In the genomic region with DNA sequence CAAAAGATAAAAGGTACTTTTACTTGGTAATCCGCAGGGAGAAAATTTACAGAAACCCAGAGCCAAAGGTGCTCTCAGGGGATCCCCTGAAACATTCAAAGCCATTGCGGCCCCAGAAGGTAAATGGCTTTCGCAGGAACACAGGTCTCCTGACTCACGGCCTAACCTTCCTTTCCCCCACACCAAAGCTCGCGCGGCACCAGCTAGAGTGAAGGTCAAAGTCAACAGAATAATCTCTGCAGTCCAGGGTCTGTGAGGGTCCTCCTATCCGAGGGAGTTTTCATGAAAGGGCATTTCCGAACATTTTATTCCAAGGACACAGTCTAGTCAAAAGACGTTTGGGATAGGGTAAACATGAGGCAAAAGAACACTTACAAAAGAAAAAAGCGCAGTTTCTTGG, we compare ENCODE assay signal across 8 cellular contexts. TPM values are rescaled to one million over a fixed set of nuclear protein-coding genes. Genes with fewer than 3 reads are reported as not detected.
A peak's percentile ranks its signal among the peaks of the same experiment; 100 is the strongest.
DNase-seq lines count a peak whose midpoint lies in the region; ATAC-seq, FAIRE-seq and TF ChIP-seq lines count a peak whose summit lies in the region.

No MANE protein-coding gene starts in this region.

- H3K9ac ChIP-seq in H1 (replicated peaks in 1 of 4; ENCODE audit: extremely low read depth in 1 of 4, low read depth in 3 of 4, low read length in 3 of 4): peak overlapping the region in 2 of 4 experiments; percentile 41 to 67; a peak in 5 of 7 replicates

- H4K8ac ChIP-seq in H1 (ENCODE audit: extremely low read depth, insufficient read depth, low read length): no peak overlapping the region

- no peak overlapping the region for H3K14ac ChIP-seq in H1 (ENCODE audit: insufficient read length)

- H3K23me2 ChIP-seq in H1 (ENCODE audit: low read depth, low read length): peaks cover 13% of the 10 kb centered on the region

- H3K4me1 ChIP-seq in ACC112 (ENCODE audit: control insufficient read depth, insufficient read depth, low read length, unreplicated experiment): peaks cover 37% of the 10 kb centered on the region
- H3K4me1 ChIP-seq in H1 (replicated peaks in 1 of 4; ENCODE audit: control insufficient read depth in 3 of 4, insufficient read depth in 4 of 4, low read length in 3 of 4): peaks cover 2 to 14% (median 8%) of the 10 kb centered on the region in 4 experiments; a peak in 6 of 7 replicates
- H3K4me1 ChIP-seq in muscle layer of duodenum (ENCODE audit: control insufficient read depth in 1 of 2, insufficient read depth in 2 of 2, low read length in 2 of 2): peaks cover 0 to 4% of the 10 kb centered on the region in 2 donors

- CTCF ChIA-PET in H1 (lab: Charles Lee; ENCODE audit: partially characterized antibody): interaction anchor here (0.6 to 2.7 kb wide), 13 partner anchors 13 to 265 kb away, joined by 3 to 13 read pairs (median 4); a partner anchor contains a TSS

- POLR2A ChIA-PET in H1 (lab: Charles Lee; ENCODE audit: partially characterized antibody): interaction anchor here (0.9 to 5.4 kb wide), 9 partner anchors 14 to 238 kb away, joined by 3 to 48 read pairs (median 5); no protein-coding TSS in a partner anchor

- peak overlapping the region; percentile 84 for H2AFZ ChIP-seq in ACC112 (ENCODE audit: low read length, unreplicated experiment)
- peak overlapping the region; percentile 83 for H2AFZ ChIP-seq in H1 (ENCODE audit: low read length)

- TF ChIP-seq EP300 in H1 (IDR thresholded peaks at IDR 0.05; ENCODE audit: borderline replicate concordance in 1 of 2, low read depth in 2 of 2, low read length in 2 of 2): no peak

- H3K27me3 ChIP-seq in ACC112 (ENCODE audit: insufficient read depth, low read length) (no peaks in the 10 kb centered on the region), H1 (replicated peaks in 1 of 4; ENCODE audit: control insufficient read depth in 3 of 4, extremely low read depth in 1 of 4, insufficient read depth in 3 of 4, low read length in 3 of 4) (no peaks in the 10 kb centered on the region), muscle layer of duodenum (ENCODE audit: low read depth, low read length) (no peaks in the 10 kb centered on the region)

- H2BK12ac ChIP-seq in H1 (ENCODE audit: low read depth, low read length): peak overlapping the region; percentile 93

- H3K79me2 ChIP-seq in ACC112 (ENCODE audit: control insufficient read depth, insufficient read depth, low read length, unreplicated experiment) (peaks cover 21% of the 10 kb centered on the region), H1 (ENCODE audit: control insufficient read depth in 1 of 2, insufficient read depth in 2 of 2, low read length in 2 of 2) (peaks cover 0 to 35% of the 10 kb centered on the region in 2 experiments; a peak in 3 of 4 replicates)

- no peak overlapping the region for H2BK15ac ChIP-seq in H1 (ENCODE audit: low read length)

- H3K23ac ChIP-seq in H1 (ENCODE audit: insufficient read length): no peak overlapping the region

- H4K5ac ChIP-seq in H1 (ENCODE audit: insufficient read length, low read depth, low read length): no peak overlapping the region

- TF ChIP-seq POLR2A in H1 (IDR thresholded peaks at IDR 0.05; ENCODE audit: control extremely low read depth in 1 of 2, low read depth in 2 of 2, low read length in 2 of 2) (no peak), H54 (IDR thresholded peaks at IDR 0.05; ENCODE audit: low read depth, low read length) (no peak)

- H2BK120ac ChIP-seq in H1 (replicated peaks; ENCODE audit: low read depth, low read length): peak overlapping the region; percentile 29

- no peaks in the 10 kb centered on the region for H3K79me1 ChIP-seq in H1 (ENCODE audit: low read depth, low read length)

- peak overlapping the region; percentile 89 for H3K4me3 ChIP-seq in ACC112 (ENCODE audit: low read depth, low read length)
- H3K4me3 ChIP-seq in H1 (ENCODE audit: extremely low read depth in 1 of 4, insufficient read depth in 2 of 4, low read depth in 3 of 4, low read length in 4 of 4): peak overlapping the region; percentile 80 to 98 (median 88)
- peak overlapping the region; percentile 78 to 91 for H3K4me3 ChIP-seq in muscle layer of duodenum (ENCODE audit: low read depth in 1 of 2, low read length in 2 of 2)

- H3K36me3 ChIP-seq in ACC112 (ENCODE audit: insufficient read depth, low read length) (no peaks in the 10 kb centered on the region), H1 (ENCODE audit: control insufficient read depth in 2 of 4, insufficient read depth in 4 of 4, low read length in 3 of 4) (no peaks in the 10 kb centered on the region), muscle layer of duodenum (ENCODE audit: control insufficient read depth in 1 of 2, insufficient read depth in 2 of 2, low read length in 2 of 2) (no peaks in the 10 kb centered on the region)

- H4K20me1 ChIP-seq in H1 (replicated peaks in 1 of 2; ENCODE audit: control insufficient read depth in 1 of 2, insufficient read depth in 2 of 2, low read length in 2 of 2): no peaks in the 10 kb centered on the region

- H3K9me3 ChIP-seq in H1 (ENCODE audit: insufficient read depth in 2 of 2, low read depth in 1 of 2, low read length in 1 of 2) (no peaks in the 10 kb centered on the region), muscle layer of duodenum (ENCODE audit: control insufficient read depth in 1 of 2, low read length in 2 of 2) (no peaks in the 10 kb centered on the region)

- H2BK5ac ChIP-seq in H1 (ENCODE audit: low read depth, low read length): peak overlapping the region; percentile 76; the same call in 1 of the 2 replicates

- peak overlapping the region; percentile 97 to 98 for H3K4me2 ChIP-seq in H1 (ENCODE audit: insufficient read depth in 1 of 2, low read depth in 2 of 2, low read length in 2 of 2)

- DNase-seq in LoVo (ENCODE audit: low spot score) (peak; percentile 28), H1 (ENCODE audit: low read depth in 1 of 2, low spot score in 2 of 2) (peak in 1 of 2 experiments; percentile 52), H54 (ENCODE audit: insufficient read length, low spot score) (no peak), SKM-1 (lab: John Stamatoyannopoulos, UW; ENCODE audit: unreplicated experiment) (no peak), HUDEP-2 (lab: John Stamatoyannopoulos, UW; ENCODE audit: unreplicated experiment in 76 of 76) (no peak)

- H3K56ac ChIP-seq in H1 (replicated peaks; ENCODE audit: insufficient read length, low read depth, low read length): no peak overlapping the region

- H2AK5ac ChIP-seq in H1 (ENCODE audit: low read depth, low read length): no peak overlapping the region

- H3K27ac ChIP-seq in ACC112 (ENCODE audit: low read depth, low read length) (peak overlapping the region; percentile 51; the same call in 1 of the 2 replicates), H1 (ENCODE audit: low read depth, low read length) (no peak overlapping the region), muscle layer of duodenum (ENCODE audit: low read length) (peak overlapping the region; percentile 99)

- H3K4ac ChIP-seq in H1 (replicated peaks; ENCODE audit: insufficient read length, low read depth, low read length): no peak overlapping the region

- no peak overlapping the region for H4K91ac ChIP-seq in H1 (replicated peaks; ENCODE audit: insufficient read length, low read length)

- FAIRE-seq in H1 (lab: Jason Lieb, UNC) (no peak), H54 (lab: Jason Lieb, UNC) (no peak)

- TF ChIP-seq RAD21 in H1 (IDR thresholded peaks at IDR 0.05 in 1 of 2, conservative IDR thresholded peaks at IDR 0.05 in 1 of 2; ENCODE audit: low read depth in 2 of 2, low read length in 2 of 2): no peak

- no peak overlapping the region for H2BK20ac ChIP-seq in H1 (ENCODE audit: low read length)

- no peak for TF ChIP-seq CTCF in H1 (IDR thresholded peaks at IDR 0.05; ENCODE audit: control extremely low read depth in 1 of 3, insufficient read depth in 1 of 3, low read depth in 1 of 3, low read length in 3 of 3)

- ATAC-seq in GM19455 (IDR thresholded peaks at IDR 0.05; ENCODE audit: unreplicated experiment): no peak

- 3% methylated on average over 11 of the region's 11 CpGs; no CpG with 5 or more reads in 1 of the 2 experiments for WGBS in H1 (ENCODE audit: extremely low coverage in 1 of 2, insufficient coverage in 1 of 2, insufficient read length in 1 of 2, insufficient replicate concordance in 2 of 2, low coverage in 1 of 2, low lambda C conversion rate in 2 of 2, missing lambda C conversion rate in 1 of 2), 2 experiments

- H3K18ac ChIP-seq in H1 (ENCODE audit: extremely low read depth, low read length): peak overlapping the region; percentile 71

TF ChIP-seq in H1, 55 proteins besides CTCF, POLR2A, EP300 and RAD21 (continues in another document):
- no peak for TF ChIP-seq ASH2L (IDR thresholded peaks at IDR 0.05; ENCODE audit: low read length)
- TF ChIP-seq CTBP2 (IDR thresholded peaks at IDR 0.05; ENCODE audit: borderline replicate concordance, insufficient read depth, insufficient read length, low read length): no peak

RNA-seq across cellular contexts. Expression of a gene that starts 0.6 kb away (rescaled TPM):
- 17.4 and 18.4 TPM in 2 replicates for total RNA-seq in H1 (2021; fragmentation: NEBNext Ultra II Directional; extraction: Animal tissue kit (Norgen Biotek cat#: 25700))
- 9.4 and 13.4 TPM in 2 replicates for polyA plus RNA-seq in H1 (2011; rRNA removed)
- 12.8 TPM for polyA plus RNA-seq in H1 (2011; cell fraction: cytosol; rRNA removed)
- 18.2 TPM for polyA plus RNA-seq in H1 (2011; cell fraction: nucleus; rRNA removed)
- 8.0 to 17.5 TPM (median 11.0 TPM) in 4 replicates for polyA plus RNA-seq in H1 (2012, experiment 1 of 2)
- polyA plus RNA-seq in H1 (2012, experiment 2 of 2): 1.5 TPM
- polyA plus RNA-seq in H1 (2013, experiment 1 of 2): 15.4 TPM
- 14.9 TPM for polyA plus RNA-seq in H1 (2013, experiment 2 of 2)
- polyA minus RNA-seq in H1 (2011; rRNA and poly(A)+ RNA removed): 22.7 and 37.1 TPM in 2 replicates
- 14.2 TPM for polyA minus RNA-seq in H1 (2011; cell fraction: cytosol; rRNA and poly(A)+ RNA removed)
- 40.8 TPM for polyA minus RNA-seq in H1 (2011; cell fraction: nucleus; rRNA and poly(A)+ RNA removed)

RNA-seq across cellular contexts. Expression of a gene that starts 34.0 kb away (rescaled TPM):
- total RNA-seq in H1 (2021; fragmentation: NEBNext Ultra II Directional; extraction: Animal tissue kit (Norgen Biotek cat#: 25700)): 3.2 and 3.8 TPM in 2 replicates
- polyA plus RNA-seq in H1 (2011; rRNA removed): 1.00 and 1.0 TPM in 2 replicates
- polyA plus RNA-seq in H1 (2011; cell fraction: cytosol; rRNA removed): 2.0 TPM
- polyA plus RNA-seq in H1 (2011; cell fraction: nucleus; rRNA removed): 4.8 TPM
- 2.7 to 3.5 TPM (median 3.2 TPM) in 4 replicates for polyA plus RNA-seq in H1 (2012, experiment 1 of 2)
- polyA plus RNA-seq in H1 (2012, experiment 2 of 2): 0.08 TPM
- polyA plus RNA-seq in H1 (2013, experiment 1 of 2): 2.2 TPM
- polyA plus RNA-seq in H1 (2013, experiment 2 of 2): 2.5 TPM
- 1.1 and 2.8 TPM in 2 replicates for polyA minus RNA-seq in H1 (2011; rRNA and poly(A)+ RNA removed)
- polyA minus RNA-seq in H1 (2011; cell fraction: cytosol; rRNA and poly(A)+ RNA removed): 4.3 TPM
- 12.8 TPM for polyA minus RNA-seq in H1 (2011; cell fraction: nucleus; rRNA and poly(A)+ RNA removed)

RNA-seq across cellular contexts. Expression of a gene that starts 56.7 kb away (rescaled TPM):
- total RNA-seq in H1 (2021; fragmentation: NEBNext Ultra II Directional; extraction: Animal tissue kit (Norgen Biotek cat#: 25700)): 8.1 and 9.5 TPM in 2 replicates
- polyA plus RNA-seq in H1 (2011; rRNA removed): 3.6 and 9.2 TPM in 2 replicates
- 8.8 TPM for polyA plus RNA-seq in H1 (2011; cell fraction: cytosol; rRNA removed)
- polyA plus RNA-seq in H1 (2011; cell fraction: nucleus; rRNA removed): 1.7 TPM
- 6.2 to 14.9 TPM (median 8.8 TPM) in 4 replicates for polyA plus RNA-seq in H1 (2012, experiment 1 of 2)
- 2.9 TPM for polyA plus RNA-seq in H1 (2012, experiment 2 of 2)
- 15.9 TPM for polyA plus RNA-seq in H1 (2013, experiment 1 of 2)
- 19.5 TPM for polyA plus RNA-seq in H1 (2013, experiment 2 of 2)
- 4.0 and 5.3 TPM in 2 replicates for polyA minus RNA-seq in H1 (2011; rRNA and poly(A)+ RNA removed)
- polyA minus RNA-seq in H1 (2011; cell fraction: cytosol; rRNA and poly(A)+ RNA removed): 2.3 TPM
- 4.7 TPM for polyA minus RNA-seq in H1 (2011; cell fraction: nucleus; rRNA and poly(A)+ RNA removed)
